ENCODE assay signal across 20 cellular contexts in the genomic region with DNA sequence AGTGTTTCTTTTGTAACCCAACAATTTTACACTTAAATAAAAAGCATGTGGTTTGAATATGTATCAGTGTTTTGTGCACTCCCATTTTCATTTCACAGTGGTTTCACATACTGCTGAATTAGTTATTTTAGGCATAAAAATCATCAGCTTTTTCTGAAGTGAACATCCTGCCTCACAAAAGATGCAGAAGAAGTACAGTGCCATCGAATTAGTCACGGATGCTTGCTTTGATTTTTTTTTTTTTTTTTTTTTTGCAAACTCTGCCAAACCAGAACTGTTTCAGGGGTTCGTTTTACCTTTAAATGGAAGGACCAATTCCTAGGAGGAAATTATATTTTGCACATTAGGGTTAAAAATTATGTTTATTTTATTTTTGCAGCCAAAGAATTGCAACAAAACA.
"Had no signal": no experiment of that assay in that cellular context is flagged by ENCODE, and none has a peak within 500 bp of the region (broad histone marks: within the 10 kb centered on the region; RNA-seq: fewer than 3 reads in every experiment).

No MANE protein-coding gene starts in this region.

- H3K9me3 ChIP-seq: breast epithelium, lower lobe of right lung, thyroid gland had no signal

- DNase-seq: activated CD4-positive, alpha-beta T cell treated with anti-CD3 and anti-CD28 coated beads for 1 hour; activated CD8-positive, alpha-beta memory T cell treated with anti-CD3 and anti-CD28 coated beads for 24 hours; activated CD8-positive, alpha-beta memory T cell treated with anti-CD3 and anti-CD28 coated beads, Interleukin-2, amount 50 U/mL, for 48 hours; activated effector memory CD4-positive, alpha-beta T cell treated with Interleukin-2 at 50 U/mL for 16 hours; activated naive CD4-positive, alpha-beta T cell treated with anti-CD3 and anti-CD28 coated beads, Interleukin-2, amount 50 U/mL, for 16 hours; activated T-cell treated with anti-CD3 and anti-CD28 coated beads, Interleukin-2, amount 50 U/mL, for 48 hours; aorta; foreskin keratinocyte; glutamatergic neuron; hippocampal formation; lower lobe of right lung; natural killer cell; nucleus accumbens; posterior cingulate gyrus; stimulated activated CD8-positive, alpha-beta memory T cell treated with anti-CD3 and anti-CD28 coated beads, Interleukin-4, amount 100 ng/mL, for 48 hours; stimulated activated naive CD4-positive, alpha-beta T cell; thyroid gland; WERI-Rb-1 had no signal

- H3K36me3 ChIP-seq: breast epithelium, lower lobe of right lung, thyroid gland, WERI-Rb-1 had no signal

- H3K4me3 ChIP-seq: breast epithelium, coronary artery, lower lobe of right lung, thyroid gland had no signal

- ATAC-seq: foreskin keratinocyte, lower lobe of right lung, natural killer cell had no signal

- H3K27ac ChIP-seq: breast epithelium, coronary artery, foreskin keratinocyte, lower lobe of right lung, thyroid gland, WERI-Rb-1 had no signal
